Comparison of ENCODE assay signal across 26 cellular contexts in genomic region chr11:78825531-78825930, GRCh38.
DNase-seq lines count a peak whose midpoint lies in the region; FAIRE-seq and TF ChIP-seq lines count a peak whose summit lies in the region.
"Had no signal": no experiment of that assay in that cellular context is flagged by ENCODE, and none has a peak within 500 bp of the region (broad histone marks: within the 10 kb centered on the region; RNA-seq: fewer than 3 reads in every experiment).

No MANE protein-coding gene starts in this region.

- H3K9me3 Mint-ChIP-seq in astrocyte (ENCODE audit: unreplicated experiment) (no peaks in the 10 kb centered on the region), neural progenitor cell (no peaks in the 10 kb centered on the region)
- H3K9me3 Mint-ChIP-seq: H9 had no signal

- peaks cover 4% of the 10 kb centered on the region; the same call in 1 of the 2 replicates for H3K9me3 ChIP-seq in AG04450 (ENCODE audit: control insufficient read depth, insufficient read depth, low read length)
- H3K9me3 ChIP-seq in astrocyte (ENCODE audit: insufficient read depth, low read depth, low read length), result no peaks in the 10 kb centered on the region
- H3K9me3 ChIP-seq in neural progenitor cell (ENCODE audit: low read depth), result no peaks in the 10 kb centered on the region
- no peaks in the 10 kb centered on the region for H3K9me3 ChIP-seq in kidney (ENCODE audit: control insufficient read depth in 1 of 2, low read length in 2 of 2)

- no peak overlapping the region for H3K27ac ChIP-seq in AG04450 (ENCODE audit: low read depth, low read length)
- H3K27ac ChIP-seq in astrocyte (ENCODE audit: low read depth, low read length), result no peak overlapping the region
- no peak overlapping the region for H3K27ac ChIP-seq in neural progenitor cell
- H3K27ac ChIP-seq in kidney (ENCODE audit: low read depth in 2 of 2, low read length in 2 of 2), result no peak overlapping the region
- H3K27ac ChIP-seq: C4-2B, GM23248, HL-60 had no signal

- H3K9ac ChIP-seq in astrocyte (ENCODE audit: low read length) (no peak overlapping the region), neural progenitor cell (no peak overlapping the region), kidney (ENCODE audit: low read length in 2 of 2) (no peak overlapping the region)
- H3K9ac ChIP-seq: GM23248 had no signal

- peaks cover 13% of the 10 kb centered on the region for H3K27me3 Mint-ChIP-seq in astrocyte (ENCODE audit: low read depth, unreplicated experiment)
- H3K27me3 Mint-ChIP-seq in neural progenitor cell (ENCODE audit: insufficient read depth, low read depth), result no peaks in the 10 kb centered on the region

- H3K36me3 ChIP-seq in astrocyte (ENCODE audit: insufficient read depth, low read length) (no peaks in the 10 kb centered on the region), neural progenitor cell (no peaks in the 10 kb centered on the region), kidney (ENCODE audit: control insufficient read depth in 1 of 2, insufficient read depth in 2 of 2, low read length in 2 of 2) (no peaks in the 10 kb centered on the region)

- no peak overlapping the region for H3K4me2 ChIP-seq in astrocyte (ENCODE audit: low read length)
- H3K4me2 ChIP-seq in neural progenitor cell, result peak overlapping the region; percentile 12

- CTCF ChIA-PET in AG04450 (lab: Charles Lee) (interaction anchor here (1.2 to 1.3 kb wide), 5 partner anchors 10 to 110 kb away, joined by 3 to 8 read pairs (median 5); no protein-coding TSS in a partner anchor), GM10248 (lab: Yijun Ruan, JAX) (no interaction called here)

- no peaks in the 10 kb centered on the region for H4K20me1 ChIP-seq in astrocyte (ENCODE audit: insufficient read depth, low read length)
- no peaks in the 10 kb centered on the region for H4K20me1 ChIP-seq in neural progenitor cell (ENCODE audit: low read depth)

- intact Hi-C loops in kidney (cut with DNase I) (no loop called here), head of caudate nucleus (cut with DNase I) (no loop called here)

- POLR2A ChIA-PET in AG04450 (lab: Yijun Ruan, JAX) (interaction anchor here (0.6 to 0.7 kb wide), 5 partner anchors 9 to 66 kb away, joined by 3 to 11 read pairs (median 5); no protein-coding TSS in a partner anchor), GM10248 (lab: Yijun Ruan, JAX) (no interaction called here)

- H3F3A ChIP-seq in neural progenitor cell (ENCODE audit: low read depth), result peaks cover 7% of the 10 kb centered on the region

- no peaks in the 10 kb centered on the region for H3K4me1 Mint-ChIP-seq in astrocyte (ENCODE audit: low read depth, unreplicated experiment)
- H3K4me1 Mint-ChIP-seq in neural progenitor cell, result peaks cover 20% of the 10 kb centered on the region

- no peaks in the 10 kb centered on the region for H3K79me2 ChIP-seq in astrocyte (ENCODE audit: insufficient read depth, low read length)
- no peaks in the 10 kb centered on the region for H3K79me2 ChIP-seq in neural progenitor cell (ENCODE audit: low read depth)

- H2AFZ ChIP-seq in astrocyte (ENCODE audit: low read depth, low read length) (no peak overlapping the region), neural progenitor cell (replicated peaks) (no peak overlapping the region)
- H2AFZ ChIP-seq: GM23248 had no signal

- H3K27me3 ChIP-seq in AG04450 (ENCODE audit: control insufficient read depth, insufficient read depth, low read length) (no peaks in the 10 kb centered on the region), astrocyte (ENCODE audit: insufficient read depth, low read length) (no peaks in the 10 kb centered on the region), neural progenitor cell (no peaks in the 10 kb centered on the region)

- H3K4me1 ChIP-seq in astrocyte (ENCODE audit: insufficient read depth, low read length) (no peaks in the 10 kb centered on the region), neural progenitor cell (peaks cover 9% of the 10 kb centered on the region), kidney (ENCODE audit: control insufficient read depth in 1 of 2, insufficient read depth in 1 of 2, low read depth in 1 of 2, low read length in 2 of 2) (peaks cover 2 to 5% of the 10 kb centered on the region in 2 donors)

- DNase-seq in AG04450 (ENCODE audit: low read depth, low spot score), result no peak
- DNase-seq in astrocyte (ENCODE audit: low read depth), result peak; percentile 77
- peak; percentile 34 for DNase-seq in fibroblast of the aortic adventitia (ENCODE audit: low read depth)
- DNase-seq in neural progenitor cell (ENCODE audit: low spot score), result no peak
- DNase-seq in GM10248 (ENCODE audit: extremely low spot score), result no peak
- DNase-seq in kidney, result no peak
- DNase-seq in head of caudate nucleus, result no peak
- DNase-seq: 8988T, DMS79, GM23248, H9, KBM-7, MM.1S, NCI-H1092, NCI-H1436, NCI-H187 treated with DMSO at 0.1 percent for 48 hours, NCI-H2171, NCI-H345, NCI-H524, OCI-M1, Right ventricle myocardium superior had no signal

- H3K4me3 Mint-ChIP-seq in astrocyte (ENCODE audit: unreplicated experiment), result no peak overlapping the region
- H3K4me3 Mint-ChIP-seq in neural progenitor cell, result no peak overlapping the region
- H3K4me3 Mint-ChIP-seq: H9 had no signal

- FAIRE-seq in astrocyte (lab: Jason Lieb, UNC) (no peak), kidney (lab: Jason Lieb, UNC) (no peak)
- FAIRE-seq: GM12892, HepG2, RCC 7860 had no signal

- H3K36me3 Mint-ChIP-seq in astrocyte (ENCODE audit: low read depth, unreplicated experiment) (no peaks in the 10 kb centered on the region), neural progenitor cell (no peaks in the 10 kb centered on the region)

- H3K4me3 ChIP-seq in AG04450 (ENCODE audit: low read depth, low read length) (no peak overlapping the region), astrocyte (ENCODE audit: insufficient read depth, low read depth, low read length) (no peak overlapping the region), fibroblast of the aortic adventitia (ENCODE audit: low read depth, low read length) (no peak overlapping the region), neural progenitor cell (no peak overlapping the region), kidney (ENCODE audit: low read length in 2 of 2) (no peak overlapping the region)
- H3K4me3 ChIP-seq: GM23248 had no signal

- 0 out of 2 replicates have a peak, but pooled peaks have one; percentile 6 for TF ChIP-seq CTCF in AG04450 (IDR thresholded peaks at IDR 0.05; ENCODE audit: low read depth, low read length)
- no peak for TF ChIP-seq CTCF in astrocyte (IDR thresholded peaks at IDR 0.05; ENCODE audit: insufficient read depth, low read depth, low read length)
- no peak for TF ChIP-seq CTCF in fibroblast of the aortic adventitia (IDR thresholded peaks at IDR 0.05; ENCODE audit: insufficient read depth, low read length)
- TF ChIP-seq CTCF in neural progenitor cell (IDR thresholded peaks at IDR 0.05), result no peak
- no peak for TF ChIP-seq CTCF in GM10248 (IDR thresholded peaks at IDR 0.05; ENCODE audit: control extremely low read depth, extremely low read depth, low read depth, missing control alignments)
- TF ChIP-seq CTCF in kidney (IDR thresholded peaks at IDR 0.05; ENCODE audit: borderline replicate concordance, extremely low read depth, insufficient read depth), result no peak

- no peak overlapping the region for H3K27ac Mint-ChIP-seq in astrocyte (ENCODE audit: unreplicated experiment)
- H3K27ac Mint-ChIP-seq in neural progenitor cell, result peak overlapping the region; percentile 65
- H3K27ac Mint-ChIP-seq: H9 had no signal

Comparison
In these comparisons a context has a peak if more than half of its experiments do, and no peak if none do; other contexts are left out.
1. DNase-seq: peak in astrocyte (single experiment) and fibroblast of the aortic adventitia (single experiment); none in AG04450 (single experiment), neural progenitor cell (single experiment), GM10248 (single experiment), kidney (single experiment) and head of caudate nucleus (0 of 42).